Comparison of ENCODE assay signal across 14 cellular contexts in genomic region chr17:4502466-4503154, GRCh38. TPM values are rescaled to one million over a fixed set of nuclear protein-coding genes. Genes with fewer than 3 reads are reported as not detected.
DNase-seq lines count a peak whose midpoint lies in the region; TF ChIP-seq lines count a peak whose summit lies in the region.
"Had no signal": no experiment of that assay in that cellular context is flagged by ENCODE, and none has a peak within 500 bp of the region (broad histone marks: within the 10 kb centered on the region; RNA-seq: fewer than 3 reads in every experiment).

No MANE protein-coding gene starts in this region.

- intact Hi-C loops in breast epithelium (cut with DNase I; ENCODE audit: low total_unique reads), result loop anchor here (10.0 kb wide), 1 partner anchor 1468 kb away; no protein-coding TSS in a partner anchor
- intact Hi-C loops in MCF 10A (cut with micrococcal nuclease), result no loop called here
- intact Hi-C loops in activated naive CD4-positive, alpha-beta T cell treated with anti-CD3 and anti-CD28 coated beads for 36 hours (cut with micrococcal nuclease), result loop anchor here (5.0 kb wide), 1 partner anchor 80 kb away; no protein-coding TSS in a partner anchor

- POLR2A ChIA-PET in MCF 10A (lab: Yijun Ruan, JAX), result no interaction called here

- H3K36me3 ChIP-seq in breast epithelium (no peaks in the 10 kb centered on the region), Loucy (ENCODE audit: insufficient read depth, low read length) (no peaks in the 10 kb centered on the region)
- H3K36me3 ChIP-seq: HAP-1 had no signal

- H3K9me3 Mint-ChIP-seq in MCF 10A (ENCODE audit: unreplicated experiment) (no peaks in the 10 kb centered on the region), endothelial cell (ENCODE audit: unreplicated experiment) (no peaks in the 10 kb centered on the region), type B pancreatic cell (no peaks in the 10 kb centered on the region)
- H3K9me3 Mint-ChIP-seq in activated naive CD4-positive, alpha-beta T cell treated with anti-CD3 and anti-CD28 coated beads for 36 hours, result no peaks in the 10 kb centered on the region
- H3K9me3 Mint-ChIP-seq: CD4-positive, alpha-beta memory T cell had no signal

- H3K4me3 Mint-ChIP-seq in MCF 10A (ENCODE audit: unreplicated experiment) (no peak overlapping the region), endothelial cell (ENCODE audit: unreplicated experiment) (peak overlapping the region; percentile 42), type B pancreatic cell (peak overlapping the region; percentile 66)
- no peak overlapping the region for H3K4me3 Mint-ChIP-seq in activated naive CD4-positive, alpha-beta T cell treated with anti-CD3 and anti-CD28 coated beads for 36 hours
- H3K4me3 Mint-ChIP-seq: CD4-positive, alpha-beta memory T cell had no signal

- CTCF ChIA-PET in MCF 10A (lab: Yijun Ruan, JAX), result interaction anchor here (0.7 to 1.6 kb wide), 2 partner anchors 79 to 375 kb away, joined by 3 to 5 read pairs; no protein-coding TSS in a partner anchor
- CTCF ChIA-PET in activated naive CD4-positive, alpha-beta T cell treated with anti-CD3 and anti-CD28 coated beads for 36 hours (lab: Charles Lee), result no interaction called here

- H3K27me3 Mint-ChIP-seq in MCF 10A (ENCODE audit: insufficient read depth, unreplicated experiment) (peaks cover 44% of the 10 kb centered on the region), endothelial cell (ENCODE audit: unreplicated experiment) (peaks cover 19% of the 10 kb centered on the region), type B pancreatic cell (peaks cover 49% of the 10 kb centered on the region)
- H3K27me3 Mint-ChIP-seq in activated naive CD4-positive, alpha-beta T cell treated with anti-CD3 and anti-CD28 coated beads for 36 hours (ENCODE audit: low read depth), result peaks cover 34% of the 10 kb centered on the region

- peaks cover 77% of the 10 kb centered on the region for H3K79me2 ChIP-seq in Loucy (ENCODE audit: insufficient read depth, low read length)

- no peak overlapping the region for H3K27ac Mint-ChIP-seq in MCF 10A (ENCODE audit: low read depth, unreplicated experiment)
- H3K27ac Mint-ChIP-seq in endothelial cell (ENCODE audit: unreplicated experiment), result peak overlapping the region; percentile 21
- H3K27ac Mint-ChIP-seq in type B pancreatic cell, result peak overlapping the region; percentile 32
- no peak overlapping the region for H3K27ac Mint-ChIP-seq in activated naive CD4-positive, alpha-beta T cell treated with anti-CD3 and anti-CD28 coated beads for 36 hours

- no peak for DNase-seq in breast epithelium (ENCODE audit: low spot score in 2 of 2)
- no peak for DNase-seq in MCF 10A (ENCODE audit: unreplicated experiment)
- no peak for DNase-seq in endothelial cell (ENCODE audit: low spot score)
- no peak for DNase-seq in type B pancreatic cell (ENCODE audit: extremely low spot score, unreplicated experiment)
- DNase-seq in NCI-H2081 (lab: John Stamatoyannopoulos, UW), result no peak
- DNase-seq in activated naive CD4-positive, alpha-beta T cell treated with anti-CD3 and anti-CD28 coated beads for 36 hours, result no peak
- DNase-seq: AML-193; CD4-positive, alpha-beta memory T cell; NCI-H1436; NCI-H82; SIG-M5 had no signal

- H3K4me1 ChIP-seq in breast epithelium, result peaks cover 3 to 6% of the 10 kb centered on the region in 2 donors
- peaks cover 72% of the 10 kb centered on the region for H3K4me1 ChIP-seq in Loucy (ENCODE audit: insufficient read depth, low read length, poor library complexity, severe bottlenecking)
- H3K4me1 ChIP-seq: HAP-1 had no signal

- H3K27ac ChIP-seq in breast epithelium, result peak overlapping the region; percentile 19 to 24

- H3K36me3 Mint-ChIP-seq in MCF 10A (ENCODE audit: insufficient read depth, unreplicated experiment) (peaks cover under 1% of the 10 kb centered on the region), endothelial cell (ENCODE audit: low read depth, unreplicated experiment) (peaks cover 13% of the 10 kb centered on the region), type B pancreatic cell (no peaks in the 10 kb centered on the region)
- no peaks in the 10 kb centered on the region for H3K36me3 Mint-ChIP-seq in activated naive CD4-positive, alpha-beta T cell treated with anti-CD3 and anti-CD28 coated beads for 36 hours (ENCODE audit: low read depth)
- H3K36me3 Mint-ChIP-seq: CD4-positive, alpha-beta memory T cell had no signal

- H3K4me1 Mint-ChIP-seq in MCF 10A (ENCODE audit: insufficient read depth, unreplicated experiment) (peaks cover under 1% of the 10 kb centered on the region), endothelial cell (ENCODE audit: unreplicated experiment) (peaks cover 63% of the 10 kb centered on the region), type B pancreatic cell (ENCODE audit: unreplicated experiment) (peaks cover 12% of the 10 kb centered on the region)
- peaks cover 19% of the 10 kb centered on the region for H3K4me1 Mint-ChIP-seq in activated naive CD4-positive, alpha-beta T cell treated with anti-CD3 and anti-CD28 coated beads for 36 hours (ENCODE audit: low read depth)

- peaks cover 11 to 28% of the 10 kb centered on the region in 2 donors for H3K27me3 ChIP-seq in breast epithelium
- H3K27me3 ChIP-seq in Loucy (ENCODE audit: insufficient read depth, low read length, poor library complexity, severe bottlenecking), result no peaks in the 10 kb centered on the region

- H4K20me1 ChIP-seq in Loucy (ENCODE audit: insufficient read depth, low read length, poor library complexity, severe bottlenecking), result no peaks in the 10 kb centered on the region

- H3K9ac ChIP-seq in Loucy (ENCODE audit: low read depth, low read length, poor library complexity, severe bottlenecking), result peak overlapping the region; percentile 56

- H3K4me3 ChIP-seq in breast epithelium, result no peak overlapping the region
- no peak overlapping the region for H3K4me3 ChIP-seq in Loucy (ENCODE audit: low read length, poor library complexity, severe bottlenecking)
- H3K4me3 ChIP-seq: HAP-1 had no signal

- BruUV-seq in MCF 10A (replicated peaks; lab: Mats Ljungman, UMichigan), result no TSS peak

- TF ChIP-seq POLR2A in breast epithelium (IDR thresholded peaks at IDR 0.05), result no peak

- TF ChIP-seq CTCF in breast epithelium (IDR thresholded peaks at IDR 0.05), result no peak
- no peak for TF ChIP-seq CTCF in MCF 10A (IDR thresholded peaks at IDR 0.05; ENCODE audit: unreplicated experiment)
- no peak for TF ChIP-seq CTCF in Loucy (conservative IDR thresholded peaks at IDR 0.05; ENCODE audit: low read length)
- no peak for TF ChIP-seq CTCF in endothelial cell (IDR thresholded peaks at IDR 0.05; ENCODE audit: unreplicated experiment)
- no peak for TF ChIP-seq CTCF in type B pancreatic cell (conservative IDR thresholded peaks at IDR 0.05)

- peaks cover 3% of the 10 kb centered on the region for H3F3A ChIP-seq in Loucy (ENCODE audit: low read depth)

- H3K9me3 ChIP-seq in breast epithelium (no peaks in the 10 kb centered on the region), Loucy (ENCODE audit: insufficient read depth, low read depth, low read length) (no peaks in the 10 kb centered on the region)
- H3K9me3 ChIP-seq: HAP-1 had no signal

- no peaks in the 10 kb centered on the region for H3K9me2 ChIP-seq in Loucy (replicated peaks; ENCODE audit: low read depth, low read length)

- no peak overlapping the region for H2AFZ ChIP-seq in Loucy (ENCODE audit: low read length)

- peak overlapping the region; percentile 85 for H3K4me2 ChIP-seq in Loucy (ENCODE audit: low read depth, low read length, poor library complexity, severe bottlenecking)

RNA-seq across cellular contexts. Expression of gene SPNS2, which starts 3.9 kb away (rescaled TPM):
- 10 to 100 TPM in 2 of 3 donors, 1 to 10 TPM in 1; 5.3 to 14.1 (median 11.5) TPM for total RNA-seq in breast epithelium
- not detected in 2 replicates for total RNA-seq in MCF 10A (2022)
- total RNA-seq in endothelial cell (ENCODE audit: unreplicated experiment), result 187 TPM
- total RNA-seq in type B pancreatic cell (ENCODE audit: low replicate concordance), result 16.1 and 36.7 TPM in 2 replicates
- 1 to 10 TPM in 1 of 2 experiments, under 1 TPM in 1; 0.45 to 1.1 TPM for total RNA-seq in activated naive CD4-positive, alpha-beta T cell treated with anti-CD3 and anti-CD28 coated beads for 36 hours

RNA-seq across cellular contexts. Expression of gene MYBBP1A, which starts 52.6 kb away (rescaled TPM):
- total RNA-seq in breast epithelium, result 10 to 100 TPM; 26.9 to 61.6 (median 50.1) TPM
- 78.3 and 123 TPM in 2 replicates for total RNA-seq in MCF 10A (2022)
- 32.4 TPM for total RNA-seq in endothelial cell (ENCODE audit: unreplicated experiment)
- total RNA-seq in type B pancreatic cell (ENCODE audit: low replicate concordance), result 63.7 and 66.0 TPM in 2 replicates
- 10 to 100 TPM; 73.7 to 80.7 TPM for total RNA-seq in activated naive CD4-positive, alpha-beta T cell treated with anti-CD3 and anti-CD28 coated beads for 36 hours

RNA-seq across cellular contexts. Expression of gene GGT6, which starts 57.8 kb away (rescaled TPM):
- total RNA-seq in breast epithelium (10 to 100 TPM in 2 of 3 donors, not detected in 1; 12.8 to 33.8 TPM), MCF 10A (2022) (not detected in 2 replicates), endothelial cell (ENCODE audit: unreplicated experiment) (not detected), type B pancreatic cell (ENCODE audit: low replicate concordance) (1.0 and 1.4 TPM in 2 replicates)
- not detected for total RNA-seq in activated naive CD4-positive, alpha-beta T cell treated with anti-CD3 and anti-CD28 coated beads for 36 hours
- total RNA-seq: CD4-positive, alpha-beta memory T cell; NCI-H460 had no signal

Comparison
In these comparisons a context has a peak if more than half of its experiments do, and no peak if none do; other contexts are left out.
1. H3K27ac Mint-ChIP-seq: peak in endothelial cell (single experiment) and type B pancreatic cell (single experiment); none in MCF 10A (single experiment) and activated naive CD4-positive, alpha-beta T cell treated with anti-CD3 and anti-CD28 coated beads for 36 hours (single experiment).
2. H3K4me3 Mint-ChIP-seq: peak in endothelial cell (single experiment) and type B pancreatic cell (single experiment); none in MCF 10A (single experiment) and activated naive CD4-positive, alpha-beta T cell treated with anti-CD3 and anti-CD28 coated beads for 36 hours (single experiment).